Comparison of ENCODE assay signal across 1 cellular context in genomic region chr4:48986654-48987164, GRCh38.
TF ChIP-seq lines count a peak whose summit lies in the region.

No MANE protein-coding gene starts in this region.

TF ChIP-seq in SK-N-SH, 30 proteins besides CTCF, POLR2A, EP300 and RAD21 (continued from another document):
- TF ChIP-seq USF1 (IDR thresholded peaks at IDR 0.05; ENCODE audit: borderline replicate concordance, low read depth) (no peak), FOSL2 (IDR thresholded peaks at IDR 0.05; ENCODE audit: borderline replicate concordance, low read depth) (no peak), REST (IDR thresholded peaks at IDR 0.05; ENCODE audit: low read depth, low read length) (no peak), TCF12 (IDR thresholded peaks at IDR 0.05) (no peak), MEF2A (IDR thresholded peaks at IDR 0.05; ENCODE audit: borderline replicate concordance, low read depth) (no peak), IRF3 (IDR thresholded peaks at IDR 0.05; ENCODE audit: low read depth, low read length) (no peak), GATA2 (CRISPR knock-in tag; IDR thresholded peaks at IDR 0.05) (no peak), JUND (IDR thresholded peaks at IDR 0.05) (no peak), NRF1 (IDR thresholded peaks at IDR 0.05; ENCODE audit: low read depth, low read length) (no peak), RCOR1 (IDR thresholded peaks at IDR 0.05; ENCODE audit: low read length) (no peak), USF2 (IDR thresholded peaks at IDR 0.05; ENCODE audit: borderline replicate concordance, low read depth, low read length) (no peak), FOXM1 (IDR thresholded peaks at IDR 0.05; ENCODE audit: low read depth) (no peak)
TF ChIP-seq in SK-N-SH: peak in this region for 0.
